Comparison of ENCODE assay signal across 1 cellular context in the genomic region with DNA sequence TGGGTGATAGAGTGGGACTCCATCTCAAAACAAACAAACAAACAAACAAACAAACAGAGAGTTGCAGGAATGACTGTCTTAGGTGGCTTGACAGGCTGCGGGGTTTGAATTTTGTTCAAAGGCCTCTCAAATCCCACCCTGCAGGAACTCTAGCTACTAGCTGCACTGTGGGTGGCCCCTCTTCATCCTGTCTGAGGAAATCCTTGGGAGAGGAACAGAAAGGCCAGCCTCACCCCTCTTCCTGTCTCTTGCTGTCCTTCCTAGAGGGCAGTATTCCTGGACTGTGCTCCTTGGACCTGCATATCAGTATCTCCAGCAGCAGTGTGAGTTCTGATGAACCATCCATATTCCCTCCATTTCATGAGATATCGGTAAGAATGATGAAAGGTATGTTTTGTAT.
TF ChIP-seq lines count a peak whose summit lies in the region.

No MANE protein-coding gene starts in this region.

TF ChIP-seq in GM23338, 12 proteins besides CTCF, POLR2A, EP300 and RAD21 (continued from another document):
- no peak for TF ChIP-seq EZH2phosphoT487 (IDR thresholded peaks at IDR 0.05; ENCODE audit: unreplicated experiment)
